In genomic region chr20:10800288-10800687, GRCh38 we compare ENCODE assay signal across 1 cellular context.
A peak's percentile ranks its signal among the peaks of the same experiment; 100 is the strongest.
TF ChIP-seq lines count a peak whose summit lies in the region.

No MANE protein-coding gene starts in this region.

TF ChIP-seq in HepG2, 621 proteins besides CTCF, POLR2A, EP300 and RAD21 (continued from another document and continues in another):
- TF ChIP-seq ZNF576 (CRISPR knock-in tag; IDR thresholded peaks at IDR 0.05) (no peak), ZFP62 (CRISPR knock-in tag; IDR thresholded peaks at IDR 0.05) (no peak), ZNF432 (CRISPR knock-in tag; IDR thresholded peaks at IDR 0.05; ENCODE audit: borderline replicate concordance) (no peak), DZIP1 (CRISPR knock-in tag; IDR thresholded peaks at IDR 0.05) (no peak), FOXP1 (IDR thresholded peaks at IDR 0.05) (peak; percentile 77), FOXP1 (CRISPR knock-in tag; IDR thresholded peaks at IDR 0.05) (peak; percentile 99), HNRNPK (IDR thresholded peaks at IDR 0.05; ENCODE audit: low read depth, low read length, poor library complexity, severe bottlenecking) (no peak), RBM22 (optimal IDR thresholded peaks at IDR 0.05; ENCODE audit: low read length) (no peak), IKZF5 (CRISPR knock-in tag; IDR thresholded peaks at IDR 0.05) (0 out of 2 replicates have a peak, but pooled peaks have one; percentile 44), MIER3 (CRISPR knock-in tag; IDR thresholded peaks at IDR 0.05; ENCODE audit: borderline replicate concordance) (peak; percentile 71; the same call in 1 of the 2 replicates), ZNF263 (CRISPR knock-in tag; IDR thresholded peaks at IDR 0.05) (no peak), ZNF777 (CRISPR knock-in tag; IDR thresholded peaks at IDR 0.05) (no peak), SCMH1 (CRISPR knock-in tag; IDR thresholded peaks at IDR 0.05; ENCODE audit: borderline replicate concordance) (no peak), FOSL1 (CRISPR knock-in tag; IDR thresholded peaks at IDR 0.05; ENCODE audit: borderline replicate concordance) (no peak), ZNF770 (CRISPR knock-in tag; IDR thresholded peaks at IDR 0.05) (no peak), ZBTB46 (CRISPR knock-in tag; IDR thresholded peaks at IDR 0.05; ENCODE audit: borderline replicate concordance) (no peak), IKZF4 (CRISPR knock-in tag; IDR thresholded peaks at IDR 0.05; ENCODE audit: borderline replicate concordance, low read depth, not compliant biosample characterization) (no peak), TFDP1 (CRISPR knock-in tag; IDR thresholded peaks at IDR 0.05; ENCODE audit: borderline replicate concordance) (no peak), SOX6 (IDR thresholded peaks at IDR 0.05) (no peak), SOX6 (CRISPR knock-in tag; IDR thresholded peaks at IDR 0.05) (peak; percentile 94), ESRRA (CRISPR knock-in tag; IDR thresholded peaks at IDR 0.05; ENCODE audit: low read depth) (no peak), MED1 (CRISPR knock-in tag; IDR thresholded peaks at IDR 0.05) (peak; percentile 55), ZNF3 (CRISPR knock-in tag; IDR thresholded peaks at IDR 0.05) (no peak), ZNF766 (CRISPR knock-in tag; IDR thresholded peaks at IDR 0.05; ENCODE audit: borderline replicate concordance) (no peak), ZNF468 (CRISPR knock-in tag; IDR thresholded peaks at IDR 0.05) (no peak), SYNCRIP (IDR thresholded peaks at IDR 0.05; ENCODE audit: insufficient read depth, low read depth, low read length) (no peak), EZH2 (conservative IDR thresholded peaks at IDR 0.05; ENCODE audit: low read depth, low read length) (no peak), ZNF788 (CRISPR knock-in tag; IDR thresholded peaks at IDR 0.05; ENCODE audit: borderline replicate concordance) (no peak), SALL2 (CRISPR knock-in tag; IDR thresholded peaks at IDR 0.05) (no peak), CEBPZ (IDR thresholded peaks at IDR 0.05; ENCODE audit: low read length) (no peak), RORA (CRISPR knock-in tag; IDR thresholded peaks at IDR 0.05) (no peak), SNAI1 (CRISPR knock-in tag; IDR thresholded peaks at IDR 0.05; ENCODE audit: borderline replicate concordance) (no peak), HDAC6 (IDR thresholded peaks at IDR 0.05; ENCODE audit: low read depth, low read length) (no peak), SNAPC2 (CRISPR knock-in tag; IDR thresholded peaks at IDR 0.05) (no peak), HIC2 (CRISPR knock-in tag; IDR thresholded peaks at IDR 0.05; ENCODE audit: low read depth) (no peak), PAX8 (CRISPR knock-in tag; IDR thresholded peaks at IDR 0.05; ENCODE audit: borderline replicate concordance) (no peak), ATF2 (CRISPR knock-in tag; IDR thresholded peaks at IDR 0.05) (no peak), BCL3 (CRISPR knock-in tag; IDR thresholded peaks at IDR 0.05) (no peak), BCL6 (CRISPR knock-in tag; IDR thresholded peaks at IDR 0.05) (peak; percentile 83), ZC3H13 (CRISPR knock-in tag; IDR thresholded peaks at IDR 0.05) (no peak), ZNF790 (CRISPR knock-in tag; IDR thresholded peaks at IDR 0.05; ENCODE audit: borderline replicate concordance) (no peak), ZNF513 (CRISPR knock-in tag; conservative IDR thresholded peaks at IDR 0.05) (no peak), ZNF136 (CRISPR knock-in tag; IDR thresholded peaks at IDR 0.05; ENCODE audit: low read depth) (no peak), PREB (CRISPR knock-in tag; IDR thresholded peaks at IDR 0.05) (no peak), ZNF773 (CRISPR knock-in tag; IDR thresholded peaks at IDR 0.05; ENCODE audit: borderline replicate concordance) (no peak)
